Comparison of ENCODE assay signal across 11 cellular contexts in the genomic region with DNA sequence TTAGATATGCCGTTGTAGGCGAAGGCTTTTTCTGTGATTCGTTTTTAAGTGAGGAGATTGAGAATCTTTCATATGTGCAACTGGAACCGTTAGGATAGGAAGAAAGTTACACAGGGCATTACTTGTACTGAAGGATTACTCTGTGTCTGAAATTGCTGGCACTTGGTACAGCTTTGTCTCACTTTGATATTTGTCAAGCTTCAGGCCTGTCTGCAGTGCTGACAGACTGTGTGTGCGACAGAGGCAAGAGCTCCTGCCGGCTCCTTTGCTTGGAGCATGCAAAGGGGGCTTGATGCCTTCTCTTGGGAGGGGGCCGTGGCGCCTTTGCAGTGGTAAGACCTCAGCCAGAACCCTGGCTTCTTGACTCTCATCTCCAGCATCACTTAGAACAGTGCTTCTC.
"Had no signal": no experiment of that assay in that cellular context is flagged by ENCODE, and none has a peak within 500 bp of the region (broad histone marks: within the 10 kb centered on the region; RNA-seq: fewer than 3 reads in every experiment).

No MANE protein-coding gene starts in this region.

- H3K4me3 Mint-ChIP-seq: activated naive CD8-positive, alpha-beta T cell treated with anti-CD3 and anti-CD28 coated beads, Interleukin-2, amount 10 ng/mL, durations not matched to agents 7 days and 5 days; activated T-helper 1 cell treated with anti-CD3 and anti-CD28 coated beads, Interleukin-12 subunit alpha, Interleukin-12 subunit beta, Interleukin-2, Interleukin-4 antibody, amounts not matched to agents 30 ng/mL and 10 ng/mL and 1 ng/mL, durations not matched to agents 14 hours and 24 hours and 36 hours; neural progenitor cell; stimulated activated naive B cell treated with anti-CD40 and anti-IgM and Interleukin-4, amounts not matched to agents 10 μg/mL and 1 μg/mL and 100 μg/mL, for 72 hours had no signal

- H3K4me3 ChIP-seq: neural progenitor cell, pancreas, transverse colon had no signal

- H3K36me3 ChIP-seq: brain microvascular endothelial cell, neural progenitor cell, pancreas, transverse colon had no signal

- H3K27me3 ChIP-seq: brain microvascular endothelial cell, neural progenitor cell, pancreas, transverse colon had no signal

- H2AFZ ChIP-seq: neural progenitor cell had no signal

- H3K9me3 ChIP-seq: pancreas, transverse colon had no signal

- H3K4me2 ChIP-seq: neural progenitor cell had no signal

- H3K27me3 Mint-ChIP-seq: activated naive CD8-positive, alpha-beta T cell treated with anti-CD3 and anti-CD28 coated beads, Interleukin-2, amount 10 ng/mL, durations not matched to agents 7 days and 5 days; stimulated activated naive B cell treated with anti-CD40 and anti-IgM and Interleukin-4, amounts not matched to agents 10 μg/mL and 1 μg/mL and 100 μg/mL, for 72 hours had no signal

- H3K27ac Mint-ChIP-seq: activated naive CD8-positive, alpha-beta T cell treated with anti-CD3 and anti-CD28 coated beads, Interleukin-2, amount 10 ng/mL, durations not matched to agents 7 days and 5 days; activated T-helper 1 cell treated with anti-CD3 and anti-CD28 coated beads, Interleukin-12 subunit alpha, Interleukin-12 subunit beta, Interleukin-2, Interleukin-4 antibody, amounts not matched to agents 30 ng/mL and 10 ng/mL and 1 ng/mL, durations not matched to agents 14 hours and 24 hours and 36 hours; neural progenitor cell; stimulated activated naive B cell treated with anti-CD40 and anti-IgM and Interleukin-4, amounts not matched to agents 10 μg/mL and 1 μg/mL and 100 μg/mL, for 72 hours had no signal

- H3K9me3 Mint-ChIP-seq: activated T-helper 1 cell treated with anti-CD3 and anti-CD28 coated beads, Interleukin-12 subunit alpha, Interleukin-12 subunit beta, Interleukin-2, Interleukin-4 antibody, amounts not matched to agents 30 ng/mL and 10 ng/mL and 1 ng/mL, durations not matched to agents 14 hours and 24 hours and 36 hours; stimulated activated naive B cell treated with anti-CD40 and anti-IgM and Interleukin-4, amounts not matched to agents 10 μg/mL and 1 μg/mL and 100 μg/mL, for 72 hours had no signal

- H3K27ac ChIP-seq: brain microvascular endothelial cell, neural progenitor cell, pancreas, transverse colon had no signal

- H3K9ac ChIP-seq: neural progenitor cell had no signal

- ATAC-seq: pancreas; stimulated activated naive B cell treated with anti-CD40 and anti-IgM and Interleukin-4, amounts not matched to agents 10 μg/mL and 1 μg/mL and 100 μg/mL, for 72 hours had no signal

- DNase-seq: activated CD4-positive, CD25-positive, alpha-beta regulatory T cell treated with anti-CD3 and anti-CD28 coated beads, Interleukin-2, amount 50 U/mL, for 72 hours; activated naive CD8-positive, alpha-beta T cell treated with anti-CD3 and anti-CD28 coated beads, Interleukin-2, amount 10 ng/mL, durations not matched to agents 7 days and 5 days; brain microvascular endothelial cell; kidney; pancreas; stimulated activated CD4-positive, alpha-beta T cell treated with anti-CD3 and anti-CD28 coated beads, Interleukin-2, amount 100 ng/mL, for 48 hours; stimulated activated naive B cell treated with anti-CD40 and anti-IgM and Interleukin-4, amounts not matched to agents 10 μg/mL and 1 μg/mL and 100 μg/mL, for 72 hours; T-helper 9 cell; transverse colon had no signal
